ENCODE assay signal across 8 cellular contexts in the genomic region with DNA sequence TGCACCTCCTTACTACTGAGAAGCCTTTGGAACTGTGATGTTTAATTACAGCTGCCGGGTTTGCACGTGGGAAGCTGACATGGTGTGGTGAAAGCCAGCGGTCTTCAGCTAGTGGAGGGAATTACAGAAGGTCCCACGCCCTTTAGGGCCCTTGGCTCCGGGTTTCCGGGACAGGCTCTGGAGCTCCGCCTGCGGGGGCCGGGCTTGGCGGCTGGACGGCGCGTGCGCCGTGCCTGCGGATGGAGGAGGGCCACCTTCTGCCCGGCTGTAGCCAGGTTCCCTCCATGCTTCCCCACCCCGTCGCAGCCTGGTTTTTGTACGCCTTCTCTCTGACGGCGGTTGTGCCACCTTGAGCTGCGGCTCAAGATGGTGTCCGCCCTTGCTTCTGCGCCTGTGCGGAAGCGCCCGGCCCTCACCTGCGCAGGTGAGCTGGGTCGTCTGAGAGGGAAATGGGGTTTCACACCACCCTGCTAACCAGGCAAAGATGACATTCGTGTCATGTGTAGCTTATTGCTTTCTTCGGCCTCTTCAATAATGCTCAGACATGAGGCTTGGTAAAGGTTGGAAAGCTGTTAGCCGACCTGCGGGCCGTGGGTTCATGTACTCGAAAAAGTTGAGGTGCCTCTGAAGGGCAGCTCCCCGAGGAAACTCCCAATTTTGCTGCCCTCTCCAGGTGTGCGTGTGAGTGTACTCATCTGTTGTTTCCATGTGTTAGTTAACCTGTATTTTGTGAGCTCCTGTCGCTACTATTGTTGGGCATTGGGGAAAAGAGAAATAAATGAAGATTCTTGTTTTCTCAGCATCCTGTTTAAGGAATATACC. TPM values are rescaled to one million over a fixed set of nuclear protein-coding genes. Genes with fewer than 3 reads are reported as not detected.
DNase-seq lines count a peak whose midpoint lies in the region; ATAC-seq and TF ChIP-seq lines count a peak whose summit lies in the region.
"Had no signal": no experiment of that assay in that cellular context is flagged by ENCODE, and none has a peak within 500 bp of the region (broad histone marks: within the 10 kb centered on the region; RNA-seq: fewer than 3 reads in every experiment).

No MANE protein-coding gene starts in this region.

- H3K27ac Mint-ChIP-seq in GM23338: peak overlapping the region; percentile 65; the same call in 1 of the 2 replicates

- peaks cover 14% of the 10 kb centered on the region for H4K20me1 ChIP-seq in GM23338 (replicated peaks; ENCODE audit: insufficient read depth)

- no peaks in the 10 kb centered on the region for H3K9me2 ChIP-seq in GM23338 (ENCODE audit: insufficient read depth)

- H3K9me3 ChIP-seq in adrenal gland (replicated peaks in 1 of 3) (no peaks in the 10 kb centered on the region), left ventricle myocardium inferior (replicated peaks) (no peaks in the 10 kb centered on the region)

- peak overlapping the region; percentile 77 for H3K4me2 ChIP-seq in GM23338

- TF ChIP-seq POLR2A in adrenal gland (IDR thresholded peaks at IDR 0.05): peak in 1 of 2 donors; percentile 13

- peaks cover 8% of the 10 kb centered on the region for H3K4me1 Mint-ChIP-seq in GM23338
- H3K4me1 Mint-ChIP-seq: brain had no signal

- no peaks in the 10 kb centered on the region for H3K9me3 Mint-ChIP-seq in GM23338
- H3K9me3 Mint-ChIP-seq: brain had no signal

- intact Hi-C loops in adrenal gland (cut with DNase I): no loop called here
- intact Hi-C loops in left ventricle myocardium inferior (cut with micrococcal nuclease): no loop called here
- intact Hi-C loops in sciatic nerve (cut with DNase I): no loop called here

- no peak for TF ChIP-seq CTCF in GM23338 (conservative IDR thresholded peaks at IDR 0.05; ENCODE audit: low read depth in 2 of 2)
- no peak for TF ChIP-seq CTCF in adrenal gland (IDR thresholded peaks at IDR 0.05)
- TF ChIP-seq CTCF in left ventricle myocardium inferior (IDR thresholded peaks at IDR 0.05; ENCODE audit: borderline replicate concordance): peak; percentile 8

- H3K27ac ChIP-seq in GM23338 (ENCODE audit: low read depth) (peak overlapping the region; percentile 87), adrenal gland (peak overlapping the region in 2 of 5 donors; percentile 4 to 37), left ventricle myocardium inferior (replicated peaks) (peak overlapping the region; percentile 46)

- no peaks in the 10 kb centered on the region; the same call in 1 of the 2 replicates for H3K4me1 ChIP-seq in GM23338 (ENCODE audit: insufficient read depth)
- H3K4me1 ChIP-seq in adrenal gland (replicated peaks in 1 of 2): peaks cover 6 to 24% of the 10 kb centered on the region in 2 donors
- H3K4me1 ChIP-seq in left ventricle myocardium inferior: peaks cover 12% of the 10 kb centered on the region

- H3K36me3 ChIP-seq in GM23338 (ENCODE audit: insufficient read depth): peaks cover 8% of the 10 kb centered on the region; the same call in 1 of the 2 replicates
- no peaks in the 10 kb centered on the region for H3K36me3 ChIP-seq in adrenal gland (replicated peaks in 1 of 2)
- H3K36me3 ChIP-seq in left ventricle myocardium inferior: peaks cover 7% of the 10 kb centered on the region

- H3F3A ChIP-seq in GM23338 (replicated peaks; ENCODE audit: low read depth): peaks cover 46% of the 10 kb centered on the region

- H3K4me3 ChIP-seq in GM23338: peak overlapping the region; percentile 46
- H3K4me3 ChIP-seq in adrenal gland: peak overlapping the region in 2 of 4 donors; percentile 40 to 45
- peak overlapping the region; percentile 64 for H3K4me3 ChIP-seq in left ventricle myocardium inferior

- H3K36me3 Mint-ChIP-seq in GM23338 (ENCODE audit: low read depth): peaks cover 9% of the 10 kb centered on the region; the same call in 1 of the 3 replicates

- WGBS in adrenal gland, 4 donors: 11 to 33% (median 19%) methylated on average over 11 to 39 of the region's 39 CpGs

- H3K27me3 ChIP-seq in GM23338 (ENCODE audit: insufficient read depth) (no peaks in the 10 kb centered on the region), adrenal gland (no peaks in the 10 kb centered on the region), left ventricle myocardium inferior (ENCODE audit: low read depth) (no peaks in the 10 kb centered on the region)

- ATAC-seq in GM23338: peak; percentile 96
- peak; percentile 98 for ATAC-seq in sciatic nerve
- no peak for ATAC-seq in HG02938 (IDR thresholded peaks at IDR 0.05; ENCODE audit: unreplicated experiment)

- no peak overlapping the region for H2AFZ ChIP-seq in GM23338

- DNase-seq in GM23338 (ENCODE audit: low spot score): peak; percentile 89
- peak; percentile 54 for DNase-seq in T follicular helper cell (ENCODE audit: low read depth)
- peak; percentile 63 to 82 (median 76) for DNase-seq in adrenal gland
- peak; percentile 80 for DNase-seq in left ventricle myocardium inferior
- DNase-seq in sciatic nerve (ENCODE audit: low spot score): peak; percentile 85
- no peak for DNase-seq in DMS114 treated with DMSO at 0.1 percent for 48 hours (lab: John Stamatoyannopoulos, UW; ENCODE audit: unreplicated experiment)

- peak overlapping the region; percentile 67 for H3K4me3 Mint-ChIP-seq in GM23338
- H3K4me3 Mint-ChIP-seq: brain had no signal

- peaks cover 2% of the 10 kb centered on the region for H3K27me3 Mint-ChIP-seq in GM23338 (ENCODE audit: insufficient read depth, low read depth, poor library complexity)
- H3K27me3 Mint-ChIP-seq: brain had no signal

- no peaks in the 10 kb centered on the region for H3K79me2 ChIP-seq in GM23338 (replicated peaks; ENCODE audit: insufficient read depth)

TF ChIP-seq in GM23338, 12 proteins besides CTCF, POLR2A, EP300 and RAD21:
- TF ChIP-seq JUNB (IDR thresholded peaks at IDR 0.05; ENCODE audit: unreplicated experiment) (no peak), POLR2AphosphoS5 (IDR thresholded peaks at IDR 0.05; ENCODE audit: low read depth) (peak; percentile 60), CREB1 (CRISPR knock-in tag; IDR thresholded peaks at IDR 0.05; ENCODE audit: low read depth) (peak; percentile 17; the same call in 1 of the 2 replicates)

RNA-seq across cellular contexts. Expression of a gene that starts 36.6 kb away (rescaled TPM):
- total RNA-seq in GM23338 (2014; rRNA removed; shearing (Covaris generic)): 2.3 and 3.6 TPM in 2 replicates
- 0.55 and 1.3 TPM in 2 replicates for polyA plus RNA-seq in GM23338 (2016; fragmentation: Nextera tagmentation; extraction: Ambion mirVana)
- 1 to 10 TPM in 1 of 8 donors, under 1 TPM in 3, not detected in 4; 0.15 to 1.8 (median 0.56) TPM for total RNA-seq in adrenal gland
- polyA plus RNA-seq in adrenal gland: under 1 TPM; 0.17 to 0.56 (median 0.26) TPM
- total RNA-seq in left ventricle myocardium inferior: not detected
- total RNA-seq in sciatic nerve: not detected

RNA-seq across cellular contexts. Expression of a gene that starts 38.6 kb away (rescaled TPM):
- total RNA-seq in GM23338 (2014; rRNA removed; shearing (Covaris generic)): 150 and 169 TPM in 2 replicates
- polyA plus RNA-seq in GM23338 (2016; fragmentation: Nextera tagmentation; extraction: Ambion mirVana) (123 and 130 TPM in 2 replicates), adrenal gland (10 to 100 TPM; 41.0 to 75.6 (median 54.6) TPM)
- total RNA-seq in adrenal gland (10 to 100 TPM; 45.3 to 95.0 (median 71.6) TPM), left ventricle myocardium inferior (32.1 TPM), sciatic nerve (51.8 TPM)
